ENCODE assay signal across 8 cellular contexts in the genomic region with DNA sequence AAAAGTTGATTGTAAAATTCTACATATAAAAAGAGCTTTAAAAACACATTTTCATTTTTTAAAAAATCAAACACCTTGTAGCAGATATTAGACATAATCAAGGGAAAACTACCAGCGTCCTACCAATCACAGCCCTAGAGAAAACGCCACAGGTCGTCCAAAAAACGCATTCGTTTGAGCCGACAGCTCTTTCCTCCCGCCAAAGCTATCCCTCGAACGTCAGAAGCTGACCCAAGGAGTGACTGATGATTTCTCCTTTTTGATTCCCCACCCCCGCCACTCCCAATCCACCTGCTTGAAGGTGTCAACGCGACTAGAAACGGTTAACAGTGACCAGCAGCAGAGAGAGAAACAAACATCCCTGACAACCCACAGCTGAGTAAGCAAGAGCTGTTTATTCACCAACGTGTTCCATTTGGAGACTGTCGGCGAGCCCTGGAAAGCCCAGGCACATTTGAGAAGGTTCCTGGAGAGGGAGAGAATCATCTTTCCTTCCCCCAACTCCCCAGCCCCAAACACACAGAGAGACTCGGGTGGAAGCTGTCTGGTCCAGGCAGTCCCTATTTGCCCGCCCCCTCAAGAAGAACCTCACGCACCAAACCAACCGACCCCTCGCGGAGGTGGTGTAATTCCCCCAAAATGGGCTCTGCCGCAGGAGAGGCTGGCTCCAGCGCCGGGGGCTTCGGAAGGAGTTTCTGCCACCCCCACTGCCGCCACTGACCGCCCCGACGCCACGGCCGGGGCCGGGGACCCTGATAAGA. TPM values are rescaled to one million over a fixed set of nuclear protein-coding genes. Genes with fewer than 3 reads are reported as not detected.
A peak's percentile ranks its signal among the peaks of the same experiment; 100 is the strongest.
DNase-seq lines count a peak whose midpoint lies in the region; ATAC-seq, FAIRE-seq and TF ChIP-seq lines count a peak whose summit lies in the region.

No MANE protein-coding gene starts in this region.

- H3K9me3 Mint-ChIP-seq in neural progenitor cell: no peaks in the 10 kb centered on the region

- H3K27me3 Mint-ChIP-seq in neural progenitor cell (ENCODE audit: insufficient read depth, low read depth): no peaks in the 10 kb centered on the region

- H3K4me1 ChIP-seq in neural progenitor cell: no peaks in the 10 kb centered on the region
- no peaks in the 10 kb centered on the region for H3K4me1 ChIP-seq in aorta (ENCODE audit: control insufficient read depth in 1 of 2, insufficient read depth in 2 of 2, low read length in 2 of 2)

- no peak for TF ChIP-seq CTCF in AG09309 (IDR thresholded peaks at IDR 0.05; ENCODE audit: control insufficient read depth, insufficient read depth, low read depth, low read length, missing control alignments)
- no peak for TF ChIP-seq CTCF in neural progenitor cell (IDR thresholded peaks at IDR 0.05)

- H3K4me2 ChIP-seq in neural progenitor cell: peak overlapping the region; percentile 87

- H3K4me3 ChIP-seq in AG09309 (ENCODE audit: control insufficient read depth, low read depth, low read length) (peak overlapping the region; percentile 75), neural progenitor cell (peak overlapping the region; percentile 98), aorta (ENCODE audit: low read length in 2 of 2) (peak overlapping the region; percentile 70 to 81)

- peak overlapping the region; percentile 97 for H2AFZ ChIP-seq in neural progenitor cell (replicated peaks)

- H3K79me2 ChIP-seq in neural progenitor cell (ENCODE audit: low read depth): peaks cover 42% of the 10 kb centered on the region

- H3K36me3 Mint-ChIP-seq in neural progenitor cell: peaks cover 10% of the 10 kb centered on the region

- peak overlapping the region; percentile 78 for H3K27ac Mint-ChIP-seq in neural progenitor cell

- no peaks in the 10 kb centered on the region for H3K27me3 ChIP-seq in neural progenitor cell
- no peaks in the 10 kb centered on the region for H3K27me3 ChIP-seq in aorta (ENCODE audit: control insufficient read depth in 1 of 2, insufficient read depth in 2 of 2, low read length in 1 of 2)

- peaks cover 11% of the 10 kb centered on the region for H3F3A ChIP-seq in neural progenitor cell (ENCODE audit: low read depth)

- FAIRE-seq in frontal cortex (lab: Jason Lieb, UNC): no peak

- 1% methylated on average over 33 of the region's 33 CpGs for WGBS in aorta, 2 donors

- H3K9ac ChIP-seq in neural progenitor cell: peak overlapping the region; percentile 34

- ATAC-seq in GM18505 (IDR thresholded peaks at IDR 0.05; ENCODE audit: unreplicated experiment) (peak; percentile 10), HG03103 (IDR thresholded peaks at IDR 0.05; ENCODE audit: low read depth, unreplicated experiment) (peak; percentile 3), aorta (ENCODE audit: low FRiP score) (peak; percentile 55)

- H3K4me1 Mint-ChIP-seq in neural progenitor cell: peaks cover 18% of the 10 kb centered on the region

- peak overlapping the region; percentile 91 for H3K4me3 Mint-ChIP-seq in neural progenitor cell

- H3K36me3 ChIP-seq in neural progenitor cell (no peaks in the 10 kb centered on the region), aorta (ENCODE audit: control insufficient read depth in 1 of 2, insufficient read depth in 2 of 2, low read length in 1 of 2) (no peaks in the 10 kb centered on the region)

- no peak overlapping the region for H3K27ac ChIP-seq in neural progenitor cell
- H3K27ac ChIP-seq in aorta (ENCODE audit: low read depth in 1 of 2, low read length in 2 of 2): peak overlapping the region in 1 of 2 donors; percentile 74

- no peak for TF ChIP-seq POLR2A in GM18505 (IDR thresholded peaks at IDR 0.05; ENCODE audit: borderline replicate concordance, extremely low read depth, insufficient read depth, insufficient read length)

- H3K9me3 ChIP-seq in neural progenitor cell (ENCODE audit: low read depth) (no peaks in the 10 kb centered on the region), aorta (ENCODE audit: control insufficient read depth, low read length) (no peaks in the 10 kb centered on the region)

- H4K20me1 ChIP-seq in neural progenitor cell (ENCODE audit: low read depth): peaks cover 32% of the 10 kb centered on the region

- DNase-seq in AG09309 (ENCODE audit: low read depth) (no peak), NCI-H748 (lab: John Stamatoyannopoulos, UW; ENCODE audit: unreplicated experiment) (peak; percentile 88), frontal cortex (ENCODE audit: low spot score in 2 of 2) (peak; percentile 36 to 44), neural progenitor cell (ENCODE audit: low spot score) (no peak), aorta (no peak)
- DNase-seq in activated naive CD4-positive, alpha-beta T cell treated with Interleukin-2 at 50 U/mL for 16 hours: peak; percentile 46

- intact Hi-C loops in aorta (cut with DNase I): loop anchor here (2.0 to 10.0 kb wide), 4 partner anchors 45 to 203 kb away; no protein-coding TSS in a partner anchor

RNA-seq across cellular contexts. Expression of a gene that starts 0.6 kb away (rescaled TPM):
- total RNA-seq in frontal cortex: 21.2 TPM
- 1.3 and 2.2 TPM in 2 replicates for total RNA-seq in neural progenitor cell (ENCODE audit: low replicate concordance)
- 1 to 10 TPM; 7.4 to 8.0 TPM for total RNA-seq in aorta
- polyA plus RNA-seq in aorta: 1 to 10 TPM; 1.4 to 1.9 TPM

RNA-seq across cellular contexts. Expression of a gene that starts 0.7 kb away (rescaled TPM):
- total RNA-seq in frontal cortex: 20.4 TPM
- 22.7 and 28.7 TPM in 2 replicates for total RNA-seq in neural progenitor cell (ENCODE audit: low replicate concordance)
- total RNA-seq in aorta: 10 to 100 TPM; 36.5 to 43.0 TPM
- 10 to 100 TPM; 15.0 to 22.6 TPM for polyA plus RNA-seq in aorta

Comparison
In these comparisons a context has a peak if more than half of its experiments do, and no peak if none do; other contexts are left out.
1. DNase-seq: peak in NCI-H748 (single experiment), activated naive CD4-positive, alpha-beta T cell treated with Interleukin-2 at 50 U/mL for 16 hours (single experiment) and frontal cortex (2 of 2); none in AG09309 (single experiment), neural progenitor cell (single experiment) and aorta (0 of 2).
2. ATAC-seq: peak in every context shown above with its lines; median percentile 55 in aorta; 10 in GM18505; 3 in HG03103.
3. Peak in every context shown above with its lines, with median percentiles within 50 percentile points of each other: H3K4me3 ChIP-seq.